8 cellular contexts compared by ENCODE assay signal in the genomic region with DNA sequence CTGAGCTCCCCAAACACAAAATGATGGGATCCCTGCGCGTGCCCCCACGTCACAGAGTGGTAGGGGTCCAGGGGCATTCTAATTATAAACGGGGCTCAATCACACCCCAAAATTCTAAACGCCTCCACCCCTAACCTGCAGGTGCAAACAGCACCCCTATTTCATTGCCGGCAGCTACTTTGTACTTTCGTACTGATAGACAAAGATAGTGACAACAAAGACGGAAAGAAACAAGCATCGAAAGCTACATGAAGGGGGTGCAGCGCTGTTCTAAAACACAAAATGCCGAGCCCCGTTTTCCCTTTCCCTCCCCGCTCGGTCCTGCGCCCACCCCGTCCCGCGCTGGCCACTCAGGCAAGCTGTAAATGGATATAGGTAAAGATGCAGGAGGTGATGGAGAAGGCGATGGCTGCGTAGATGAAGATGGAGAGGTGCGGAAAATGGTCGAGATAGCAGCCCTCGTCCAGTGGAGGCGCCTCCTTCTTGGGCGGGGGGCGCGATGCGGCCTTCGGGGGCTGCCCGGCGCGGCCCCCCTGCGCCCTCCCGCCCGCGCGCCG. TPM values are rescaled to one million over a fixed set of nuclear protein-coding genes. Genes with fewer than 3 reads are reported as not detected.
A peak's percentile ranks its signal among the peaks of the same experiment; 100 is the strongest.
DNase-seq lines count a peak whose midpoint lies in the region; ATAC-seq and TF ChIP-seq lines count a peak whose summit lies in the region.

No MANE protein-coding gene starts in this region.

- no peak for ATAC-seq in GM21717 (IDR thresholded peaks at IDR 0.05; ENCODE audit: unreplicated experiment)

- H3K4me1 ChIP-seq in Peyer's patch (peaks cover 0 to 17% (median 4%) of the 10 kb centered on the region in 4 donors), esophagus (ENCODE audit: control insufficient read depth in 2 of 2, insufficient read depth in 2 of 2, low read length in 1 of 2) (peaks cover 0 to 5% of the 10 kb centered on the region in 2 donors), osteoblast (ENCODE audit: insufficient read depth, low read length) (peaks cover 18% of the 10 kb centered on the region)

- H3K79me2 ChIP-seq in osteoblast (ENCODE audit: insufficient read depth, low read length): no peaks in the 10 kb centered on the region

- H2AFZ ChIP-seq in osteoblast (ENCODE audit: low read length): peak overlapping the region; percentile 82

- H3K4me2 ChIP-seq in osteoblast (ENCODE audit: insufficient read depth, low read length): peak overlapping the region; percentile 94

- no peak for TF ChIP-seq CTCF in Peyer's patch (IDR thresholded peaks at IDR 0.05)
- no peak for TF ChIP-seq CTCF in osteoblast (IDR thresholded peaks at IDR 0.05; ENCODE audit: extremely low read depth, low read depth, low read length)

- WGBS in esophagus, 2 donors: 3 to 7% methylated on average over 37 to 38 of the region's 38 CpGs

- DNase-seq in GM03348 (ENCODE audit: low spot score): peak; percentile 33
- DNase-seq in Peyer's patch: no peak
- no peak for DNase-seq in osteoblast (ENCODE audit: insufficient read length, low spot score, missing footprints)
- DNase-seq in mesenteric fat pad (ENCODE audit: low spot score): no peak
- DNase-seq in iPS-NIHi11 (ENCODE audit: low spot score): no peak
- no peak for DNase-seq in amniotic stem cell (lab: John Stamatoyannopoulos, UW)

- H3K36me3 ChIP-seq in Peyer's patch (no peaks in the 10 kb centered on the region), esophagus (ENCODE audit: control insufficient read depth in 2 of 2, insufficient read depth in 2 of 2, low read length in 1 of 2) (no peaks in the 10 kb centered on the region), osteoblast (ENCODE audit: insufficient read depth, low read length) (no peaks in the 10 kb centered on the region)

- H3K27me3 ChIP-seq in Peyer's patch: no peaks in the 10 kb centered on the region
- no peaks in the 10 kb centered on the region for H3K27me3 ChIP-seq in esophagus (ENCODE audit: control insufficient read depth in 1 of 2, insufficient read depth in 2 of 2, low read length in 2 of 2)
- H3K27me3 ChIP-seq in osteoblast (ENCODE audit: insufficient read depth, low read length): no peaks in the 10 kb centered on the region

- TF ChIP-seq POLR2A in Peyer's patch (IDR thresholded peaks at IDR 0.05): no peak

- H3K4me3 ChIP-seq in Peyer's patch (peak overlapping the region; percentile 42 to 72 (median 56)), esophagus (ENCODE audit: low read depth in 1 of 2, low read length in 2 of 2) (peak overlapping the region; percentile 39 to 48), osteoblast (ENCODE audit: insufficient read depth, low read length) (peak overlapping the region; percentile 88)

- H3K27ac ChIP-seq in Peyer's patch (peak overlapping the region; percentile 13 to 65 (median 60)), esophagus (ENCODE audit: low read depth in 2 of 2, low read length in 1 of 2) (no peak overlapping the region), osteoblast (ENCODE audit: low read depth, low read length) (peak overlapping the region; percentile 28)

- H4K20me1 ChIP-seq in osteoblast (ENCODE audit: insufficient read depth, low read length): no peaks in the 10 kb centered on the region

- H3K9me3 ChIP-seq in Peyer's patch (no peaks in the 10 kb centered on the region), esophagus (ENCODE audit: control insufficient read depth in 2 of 2, insufficient read depth in 1 of 2, low read depth in 1 of 2, low read length in 1 of 2) (no peaks in the 10 kb centered on the region), osteoblast (ENCODE audit: low read depth, low read length) (no peaks in the 10 kb centered on the region)

RNA-seq across cellular contexts. Expression of a gene that starts 14.0 kb away (rescaled TPM):
- total RNA-seq in Peyer's patch (10 to 100 TPM in 3 of 4 donors, 1 to 10 TPM in 1; 9.2 to 23.9 (median 14.0) TPM), osteoblast (10.6 and 10.9 TPM in 2 replicates), mesenteric fat pad (12.9 TPM)
- 10 to 100 TPM in 1 of 2 donors, 1 to 10 TPM in 1; 7.6 to 10.5 TPM for polyA plus RNA-seq in esophagus

RNA-seq across cellular contexts. Expression of a gene that starts 14.3 kb away (rescaled TPM):
- 10 to 100 TPM in 3 of 4 donors, 1 to 10 TPM in 1; 3.3 to 42.8 (median 36.1) TPM for total RNA-seq in Peyer's patch
- polyA plus RNA-seq in esophagus: 10 to 100 TPM; 40.1 to 53.8 TPM
- 29.8 and 31.5 TPM in 2 replicates for total RNA-seq in osteoblast
- total RNA-seq in mesenteric fat pad: 73.4 TPM

RNA-seq across cellular contexts. Expression of a gene that starts 31.5 kb away (rescaled TPM):
- total RNA-seq in Peyer's patch: 10 to 100 TPM in 3 of 4 donors, 1 to 10 TPM in 1; 8.8 to 18.2 (median 11.5) TPM
- 1 to 10 TPM; 5.0 to 5.2 TPM for polyA plus RNA-seq in esophagus
- total RNA-seq in osteoblast: 10.0 and 10.9 TPM in 2 replicates
- 14.5 TPM for total RNA-seq in mesenteric fat pad

Comparison
In these comparisons a context has a peak if more than half of its experiments do, and no peak if none do; other contexts are left out.
1. H3K27ac ChIP-seq: peak in Peyer's patch (4 of 4) and osteoblast (single experiment); none in esophagus (0 of 2).
2. Peak in every context shown above with its lines, with median percentiles within 50 percentile points of each other: H3K4me3 ChIP-seq.